Comparison of ENCODE assay signal across 8 cellular contexts in the genomic region with DNA sequence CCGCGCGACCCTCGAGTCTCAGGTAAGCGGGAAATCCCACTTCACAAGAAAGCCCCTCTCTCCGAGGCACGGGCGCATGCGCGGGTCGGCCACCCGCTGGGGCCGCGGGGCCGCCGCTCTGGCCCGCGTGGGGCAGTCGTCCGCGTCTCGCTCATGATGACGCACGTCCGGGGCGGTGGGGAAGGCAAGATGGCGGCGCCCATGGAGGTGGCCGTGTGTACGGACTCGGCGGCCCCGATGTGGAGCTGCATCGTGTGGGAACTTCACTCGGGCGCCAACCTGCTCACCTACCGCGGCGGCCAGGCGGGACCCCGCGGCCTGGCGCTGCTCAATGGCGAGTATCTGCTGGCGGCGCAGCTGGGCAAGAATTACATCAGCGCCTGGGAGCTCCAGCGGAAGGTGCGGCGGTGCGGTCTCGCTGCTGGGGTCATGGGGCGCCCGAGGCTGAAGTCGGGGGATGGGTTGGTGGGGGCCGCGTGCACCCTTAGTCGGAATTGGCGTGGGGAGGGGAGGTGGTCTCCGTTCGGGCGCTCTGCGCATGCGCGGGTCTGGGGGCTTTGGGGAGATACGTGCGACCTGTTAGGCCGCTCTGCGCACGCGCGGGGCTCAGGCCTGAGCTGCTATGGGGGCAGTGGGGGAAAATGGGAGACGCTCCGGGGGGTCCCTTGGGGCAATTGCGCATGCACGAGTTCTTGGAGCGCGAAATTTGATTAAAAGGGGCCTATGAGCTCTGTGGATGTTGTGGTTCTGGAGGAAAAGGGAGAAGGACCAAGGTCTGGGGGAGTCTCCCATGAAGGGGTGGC. TPM values are rescaled to one million over a fixed set of nuclear protein-coding genes. Genes with fewer than 3 reads are reported as not detected.
A peak's percentile ranks its signal among the peaks of the same experiment; 100 is the strongest.
DNase-seq lines count a peak whose midpoint lies in the region; ATAC-seq and TF ChIP-seq lines count a peak whose summit lies in the region.

Gene WDR18 (plus strand): TSS at position 181 of the 803 bp plus-strand sequence. CDS start 9 bp downstream, at position 190.

- H3K27me3 Mint-ChIP-seq in type B pancreatic cell, result no peaks in the 10 kb centered on the region

- peaks cover 3 to 38% (median 19%) of the 10 kb centered on the region in 12 donors for H3K4me1 ChIP-seq in heart left ventricle

- H3K27me3 ChIP-seq in heart left ventricle, result no peaks in the 10 kb centered on the region

- in situ Hi-C loops in G401 (cut with HindIII; ENCODE audit: low sequenced_read_pairs), result no loop called here

- POLR2A ChIA-PET in HEK293T (lab: Yijun Ruan, JAX), result interaction anchor here (0.8 to 1.9 kb wide), 7 partner anchors 13 to 64 kb away, joined by 3 to 11 read pairs (median 4); no protein-coding TSS in a partner anchor

- peak within 1 kb of the TSS; percentile 94 for H3K4me3 Mint-ChIP-seq in type B pancreatic cell

- peak within 1 kb of the TSS; percentile 84 for H3K27ac Mint-ChIP-seq in type B pancreatic cell

- H3K36me3 ChIP-seq in heart left ventricle, result peaks cover 0 to 29% (median 10%) of the 10 kb centered on the region in 9 donors

- no peaks in the 10 kb centered on the region for H3K9me3 ChIP-seq in heart left ventricle

- H3K4me1 Mint-ChIP-seq in type B pancreatic cell (ENCODE audit: unreplicated experiment), result peaks cover 6% of the 10 kb centered on the region

- ATAC-seq in heart left ventricle, result peak; percentile 87 to 97 (median 96)

- intact Hi-C loops in heart left ventricle (cut with DNase I), result loop anchor here in 9 of 10 donors (1.0 to 10.0 kb wide), 8 partner anchors 36 to 217 kb away; partner anchors contain the start of genes CFD (in 2 of the 9), RNU6-2 (in 1 of the 9) and TMEM259 (in 1 of the 9)
- intact Hi-C loops in posterior vena cava (cut with DNase I), result loop anchor here in 1 of 2 donors (10.0 kb wide), 1 partner anchor 130 kb away; the partner anchor contains the start of genes CFD and ELANE

- CTCF ChIA-PET in HEK293T (lab: Yijun Ruan, JAX), result interaction anchor here (1.1 to 2.5 kb wide), 3 partner anchors 11 to 63 kb away, joined by 4 to 7 read pairs (median 6); no protein-coding TSS in a partner anchor

- TF ChIP-seq CTCF in heart left ventricle (IDR thresholded peaks at IDR 0.05) (peak in 8 of 12 donors; percentile 11 to 50 (median 34)), type B pancreatic cell (conservative IDR thresholded peaks at IDR 0.05) (peak; percentile 34)

- no peaks in the 10 kb centered on the region for H3K9me3 Mint-ChIP-seq in type B pancreatic cell

- 1% methylated on average over 68 to 78 of the region's 78 CpGs for WGBS in adipose tissue, 3 donors
- 0 to 1% (median 1%) methylated on average over 23 to 78 of the region's 78 CpGs for WGBS in heart left ventricle, 4 donors

- H3K27ac ChIP-seq in adipose tissue (ENCODE audit: low read depth, low read length), result no peak within 1 kb of the TSS
- H3K27ac ChIP-seq in heart left ventricle, result peak within 1 kb of the TSS; percentile 67 to 92 (median 86)

- TF ChIP-seq POLR2A in heart left ventricle (IDR thresholded peaks at IDR 0.05), result peak in 1 of 2 donors; percentile 57

- H3K36me3 Mint-ChIP-seq in type B pancreatic cell, result no peaks in the 10 kb centered on the region

- H3K4me3 ChIP-seq in heart left ventricle, result peak within 1 kb of the TSS; percentile 80 to 100 (median 91)

- DNase-seq in G401 (ENCODE audit: low spot score) (peak; percentile 92), HEK293T (ENCODE audit: extremely low spot score) (peak; percentile 97), NCI-H1105 treated with DMSO at 0.1 percent for 48 hours (lab: John Stamatoyannopoulos, UW) (peak; percentile 81), T follicular helper cell (ENCODE audit: low read depth) (peak; percentile 75), heart left ventricle (peak; percentile 94 to 97 (median 94)), posterior vena cava (ENCODE audit: low spot score) (peak; percentile 98), type B pancreatic cell (ENCODE audit: extremely low spot score, unreplicated experiment) (peak; percentile 93)

TF ChIP-seq in HEK293T, 16 proteins besides CTCF, POLR2A, EP300 and RAD21:
- TF ChIP-seq LEF1 (IDR thresholded peaks at IDR 0.05; ENCODE audit: borderline replicate concordance), result no peak

RNA-seq across cellular contexts. Expression of gene WDR18, which starts in this region (rescaled TPM):
- 176 and 280 TPM in 2 replicates for total RNA-seq in G401 (2014; rRNA removed; shearing (Covaris generic))
- polyA plus RNA-seq in adipose tissue, result 10 to 100 TPM; 26.7 to 33.5 (median 30.9) TPM
- 10 to 100 TPM; 15.6 to 36.3 (median 19.2) TPM for total RNA-seq in heart left ventricle
- polyA plus RNA-seq in heart left ventricle, result 10 to 100 TPM; 31.9 to 34.5 TPM
- 10 to 100 TPM; 13.4 to 17.2 TPM for total RNA-seq in posterior vena cava
- total RNA-seq in type B pancreatic cell (ENCODE audit: low replicate concordance), result 59.5 and 65.4 TPM in 2 replicates
